Comparison of ENCODE assay signal across 12 cellular contexts in genomic region chr3:138890555-138891187, GRCh38. TPM values are rescaled to one million over a fixed set of nuclear protein-coding genes. Genes with fewer than 3 reads are reported as not detected.
DNase-seq lines count a peak whose midpoint lies in the region; ATAC-seq and TF ChIP-seq lines count a peak whose summit lies in the region.
"Had no signal": no experiment of that assay in that cellular context is flagged by ENCODE, and none has a peak within 500 bp of the region (broad histone marks: within the 10 kb centered on the region; RNA-seq: fewer than 3 reads in every experiment).

No MANE protein-coding gene starts in this region.

- peaks cover 2% of the 10 kb centered on the region for H3K4me1 Mint-ChIP-seq in activated CD8-positive, alpha-beta T cell treated with anti-CD3 and anti-CD28 coated beads for 36 hours (ENCODE audit: low read depth)
- H3K4me1 Mint-ChIP-seq in activated CD8-positive, alpha-beta T cell treated with anti-CD3 and anti-CD28 coated beads, Interleukin-2, amount 10 ng/mL, durations not matched to agents 7 days and 5 days (ENCODE audit: low read depth), result no peaks in the 10 kb centered on the region
- H3K4me1 Mint-ChIP-seq in stimulated activated naive CD8-positive, alpha-beta T cell treated with anti-CD3 and anti-CD28 coated beads, Interleukin-15, Interleukin-2, amounts not matched to agents 100 ng/mL and 50 ng/mL, for 24 hours (ENCODE audit: low read depth), result peaks cover 8% of the 10 kb centered on the region
- H3K4me1 Mint-ChIP-seq in activated naive CD4-positive, alpha-beta T cell treated with anti-CD3 and anti-CD28 coated beads for 36 hours (ENCODE audit: low read depth), result no peaks in the 10 kb centered on the region

- WGBS in sigmoid colon, 2 donors, result 72 to 88% methylated on average over 9 of the region's 9 CpGs

- no peaks in the 10 kb centered on the region for H3K9me3 ChIP-seq in sigmoid colon

- no peak overlapping the region for H3K4me3 ChIP-seq in sigmoid colon

- no peaks in the 10 kb centered on the region for H3K36me3 Mint-ChIP-seq in activated CD8-positive, alpha-beta T cell treated with anti-CD3 and anti-CD28 coated beads for 36 hours (ENCODE audit: low read depth)
- H3K36me3 Mint-ChIP-seq in activated CD8-positive, alpha-beta T cell treated with anti-CD3 and anti-CD28 coated beads, Interleukin-2, amount 10 ng/mL, durations not matched to agents 7 days and 5 days (ENCODE audit: low read depth), result no peaks in the 10 kb centered on the region
- no peaks in the 10 kb centered on the region for H3K36me3 Mint-ChIP-seq in stimulated activated naive CD8-positive, alpha-beta T cell treated with anti-CD3 and anti-CD28 coated beads, Interleukin-15, Interleukin-2, amounts not matched to agents 100 ng/mL and 50 ng/mL, for 24 hours (ENCODE audit: low read depth)
- H3K36me3 Mint-ChIP-seq in activated naive CD4-positive, alpha-beta T cell treated with anti-CD3 and anti-CD28 coated beads for 36 hours (ENCODE audit: low read depth), result no peaks in the 10 kb centered on the region
- H3K36me3 Mint-ChIP-seq: type B pancreatic cell had no signal

- CTCF ChIA-PET in activated CD8-positive, alpha-beta T cell treated with anti-CD3 and anti-CD28 coated beads for 36 hours (lab: Charles Lee), result interaction anchor here (1.3 kb wide), 1 partner anchor 25 kb away, joined by 3 read pairs; no protein-coding TSS in a partner anchor
- CTCF ChIA-PET in activated CD8-positive, alpha-beta T cell treated with anti-CD3 and anti-CD28 coated beads, Interleukin-2, amount 10 ng/mL, durations not matched to agents 7 days and 5 days (lab: Charles Lee), result interaction anchor here (3.0 kb wide), 1 partner anchor 25 kb away, joined by 9 read pairs; no protein-coding TSS in a partner anchor
- CTCF ChIA-PET in activated naive CD4-positive, alpha-beta T cell treated with anti-CD3 and anti-CD28 coated beads for 36 hours (lab: Charles Lee), result interaction anchor here (0.6 to 2.5 kb wide), 2 partner anchors 8 to 79 kb away, joined by 3 to 7 read pairs; no protein-coding TSS in a partner anchor

- POLR2A ChIA-PET in activated CD8-positive, alpha-beta T cell treated with anti-CD3 and anti-CD28 coated beads for 36 hours (lab: Charles Lee), result interaction anchor here (0.6 kb wide), 1 partner anchor 450 kb away, joined by 3 read pairs; no protein-coding TSS in a partner anchor
- POLR2A ChIA-PET in activated CD8-positive, alpha-beta T cell treated with anti-CD3 and anti-CD28 coated beads, Interleukin-2, amount 10 ng/mL, durations not matched to agents 7 days and 5 days (lab: Charles Lee), result no interaction called here

- peaks cover 3% of the 10 kb centered on the region for H3K27me3 Mint-ChIP-seq in activated CD8-positive, alpha-beta T cell treated with anti-CD3 and anti-CD28 coated beads for 36 hours
- H3K27me3 Mint-ChIP-seq in activated CD8-positive, alpha-beta T cell treated with anti-CD3 and anti-CD28 coated beads, Interleukin-2, amount 10 ng/mL, durations not matched to agents 7 days and 5 days (ENCODE audit: low read depth), result peaks cover 4% of the 10 kb centered on the region
- peaks cover 3% of the 10 kb centered on the region for H3K27me3 Mint-ChIP-seq in stimulated activated naive CD8-positive, alpha-beta T cell treated with anti-CD3 and anti-CD28 coated beads, Interleukin-15, Interleukin-2, amounts not matched to agents 100 ng/mL and 50 ng/mL, for 24 hours
- H3K27me3 Mint-ChIP-seq in activated naive CD4-positive, alpha-beta T cell treated with anti-CD3 and anti-CD28 coated beads for 36 hours (ENCODE audit: low read depth), result no peaks in the 10 kb centered on the region
- H3K27me3 Mint-ChIP-seq: type B pancreatic cell had no signal

- no peak overlapping the region for H3K27ac ChIP-seq in sigmoid colon

- no peak overlapping the region for H3K27ac Mint-ChIP-seq in activated CD8-positive, alpha-beta T cell treated with anti-CD3 and anti-CD28 coated beads for 36 hours
- no peak overlapping the region for H3K27ac Mint-ChIP-seq in activated CD8-positive, alpha-beta T cell treated with anti-CD3 and anti-CD28 coated beads, Interleukin-2, amount 10 ng/mL, durations not matched to agents 7 days and 5 days
- peak overlapping the region; percentile 47 for H3K27ac Mint-ChIP-seq in stimulated activated naive CD8-positive, alpha-beta T cell treated with anti-CD3 and anti-CD28 coated beads, Interleukin-15, Interleukin-2, amounts not matched to agents 100 ng/mL and 50 ng/mL, for 24 hours
- H3K27ac Mint-ChIP-seq in activated naive CD4-positive, alpha-beta T cell treated with anti-CD3 and anti-CD28 coated beads for 36 hours, result no peak overlapping the region
- H3K27ac Mint-ChIP-seq: type B pancreatic cell had no signal

- H3K4me3 Mint-ChIP-seq in activated CD8-positive, alpha-beta T cell treated with anti-CD3 and anti-CD28 coated beads for 36 hours, result no peak overlapping the region
- no peak overlapping the region for H3K4me3 Mint-ChIP-seq in activated CD8-positive, alpha-beta T cell treated with anti-CD3 and anti-CD28 coated beads, Interleukin-2, amount 10 ng/mL, durations not matched to agents 7 days and 5 days
- H3K4me3 Mint-ChIP-seq in stimulated activated naive CD8-positive, alpha-beta T cell treated with anti-CD3 and anti-CD28 coated beads, Interleukin-15, Interleukin-2, amounts not matched to agents 100 ng/mL and 50 ng/mL, for 24 hours, result peak overlapping the region; percentile 17
- H3K4me3 Mint-ChIP-seq in activated naive CD4-positive, alpha-beta T cell treated with anti-CD3 and anti-CD28 coated beads for 36 hours, result no peak overlapping the region
- H3K4me3 Mint-ChIP-seq: type B pancreatic cell had no signal

- no peaks in the 10 kb centered on the region for H3K9me3 Mint-ChIP-seq in activated CD8-positive, alpha-beta T cell treated with anti-CD3 and anti-CD28 coated beads for 36 hours
- no peaks in the 10 kb centered on the region for H3K9me3 Mint-ChIP-seq in activated CD8-positive, alpha-beta T cell treated with anti-CD3 and anti-CD28 coated beads, Interleukin-2, amount 10 ng/mL, durations not matched to agents 7 days and 5 days (ENCODE audit: insufficient read depth)
- no peaks in the 10 kb centered on the region for H3K9me3 Mint-ChIP-seq in stimulated activated naive CD8-positive, alpha-beta T cell treated with anti-CD3 and anti-CD28 coated beads, Interleukin-15, Interleukin-2, amounts not matched to agents 100 ng/mL and 50 ng/mL, for 24 hours
- H3K9me3 Mint-ChIP-seq in activated naive CD4-positive, alpha-beta T cell treated with anti-CD3 and anti-CD28 coated beads for 36 hours, result no peaks in the 10 kb centered on the region
- H3K9me3 Mint-ChIP-seq: type B pancreatic cell had no signal

- no peaks in the 10 kb centered on the region for H3K4me1 ChIP-seq in sigmoid colon

- TF ChIP-seq EP300 in sigmoid colon (IDR thresholded peaks at IDR 0.05), result no peak

- no peak for TF ChIP-seq CTCF in activated CD8-positive, alpha-beta T cell treated with anti-CD3 and anti-CD28 coated beads for 36 hours (IDR thresholded peaks at IDR 0.05)
- no peak for TF ChIP-seq CTCF in sigmoid colon (IDR thresholded peaks at IDR 0.05)

- no peak for TF ChIP-seq POLR2A in sigmoid colon (IDR thresholded peaks at IDR 0.05)

- ATAC-seq in activated CD8-positive, alpha-beta T cell treated with anti-CD3 and anti-CD28 coated beads for 36 hours, result no peak
- ATAC-seq in activated CD8-positive, alpha-beta T cell treated with anti-CD3 and anti-CD28 coated beads, Interleukin-2, amount 10 ng/mL, durations not matched to agents 7 days and 5 days, result no peak
- peak; percentile 78 for ATAC-seq in HG03159 (IDR thresholded peaks at IDR 0.05; ENCODE audit: unreplicated experiment)

- DNase-seq in activated CD8-positive, alpha-beta T cell treated with anti-CD3 and anti-CD28 coated beads for 36 hours, result peak; percentile 13
- no peak for DNase-seq in activated CD8-positive, alpha-beta T cell treated with anti-CD3 and anti-CD28 coated beads, Interleukin-2, amount 10 ng/mL, durations not matched to agents 7 days and 5 days
- DNase-seq in SKM-1 (lab: John Stamatoyannopoulos, UW; ENCODE audit: unreplicated experiment) (peak; percentile 96), sigmoid colon (no peak), NCI-H345 treated with DMSO at 0.1 percent for 48 hours (lab: John Stamatoyannopoulos, UW; ENCODE audit: unreplicated experiment) (no peak)
- DNase-seq in activated naive CD4-positive, alpha-beta T cell treated with anti-CD3 and anti-CD28 coated beads for 36 hours, result no peak
- DNase-seq: activated effector memory CD4-positive, alpha-beta T cell treated with anti-CD3 and anti-CD28 coated beads, Interleukin-2, amount 50 U/mL, for 16 hours; left cardiac atrium; Right ventricle myocardium superior had no signal

- H3K27me3 ChIP-seq in sigmoid colon, result no peaks in the 10 kb centered on the region

- intact Hi-C loops in activated CD8-positive, alpha-beta T cell treated with anti-CD3 and anti-CD28 coated beads for 36 hours (cut with micrococcal nuclease), result no loop called here
- intact Hi-C loops in sigmoid colon (cut with DNase I), result no loop called here
- intact Hi-C loops in activated naive CD4-positive, alpha-beta T cell treated with anti-CD3 and anti-CD28 coated beads for 36 hours (cut with micrococcal nuclease), result no loop called here

- no peaks in the 10 kb centered on the region for H3K36me3 ChIP-seq in sigmoid colon

RNA-seq across cellular contexts. Expression of gene PIK3CB, which starts 55.9 kb away (rescaled TPM):
- 10 to 100 TPM; 12.4 to 13.4 TPM for total RNA-seq in activated CD8-positive, alpha-beta T cell treated with anti-CD3 and anti-CD28 coated beads for 36 hours
- total RNA-seq in activated CD8-positive, alpha-beta T cell treated with anti-CD3 and anti-CD28 coated beads, Interleukin-2, amount 10 ng/mL, durations not matched to agents 7 days and 5 days, result 1 to 10 TPM; 3.6 to 4.1 TPM
- total RNA-seq in sigmoid colon, result 10 to 100 TPM; 17.4 to 29.5 (median 22.2) TPM
- polyA plus RNA-seq in sigmoid colon, result 10 to 100 TPM; 18.6 to 28.9 (median 22.0) TPM
- 10 to 100 TPM; 19.2 to 20.6 TPM for total RNA-seq in activated naive CD4-positive, alpha-beta T cell treated with anti-CD3 and anti-CD28 coated beads for 36 hours

RNA-seq across cellular contexts. Expression of gene FOXL2, which starts 56.3 kb away (rescaled TPM):
- total RNA-seq in activated CD8-positive, alpha-beta T cell treated with anti-CD3 and anti-CD28 coated beads for 36 hours, result not detected
- total RNA-seq in activated CD8-positive, alpha-beta T cell treated with anti-CD3 and anti-CD28 coated beads, Interleukin-2, amount 10 ng/mL, durations not matched to agents 7 days and 5 days, result not detected
- not detected for total RNA-seq in sigmoid colon
- polyA plus RNA-seq in sigmoid colon, result not detected
- total RNA-seq in activated naive CD4-positive, alpha-beta T cell treated with anti-CD3 and anti-CD28 coated beads for 36 hours, result not detected
- total RNA-seq: left cardiac atrium, Right ventricle myocardium superior had no signal

RNA-seq across cellular contexts. Expression of gene FOXL2NB, which starts 56.3 kb away (rescaled TPM):
- total RNA-seq in activated CD8-positive, alpha-beta T cell treated with anti-CD3 and anti-CD28 coated beads for 36 hours, result not detected
- total RNA-seq in activated CD8-positive, alpha-beta T cell treated with anti-CD3 and anti-CD28 coated beads, Interleukin-2, amount 10 ng/mL, durations not matched to agents 7 days and 5 days, result not detected
- total RNA-seq in sigmoid colon, result not detected
- under 1 TPM in 1 of 3 donors, not detected in 2; under 0.01 TPM for polyA plus RNA-seq in sigmoid colon
- total RNA-seq in activated naive CD4-positive, alpha-beta T cell treated with anti-CD3 and anti-CD28 coated beads for 36 hours, result not detected
- total RNA-seq: left cardiac atrium, Right ventricle myocardium superior had no signal

Comparison
In these comparisons a context has a peak if more than half of its experiments do, and no peak if none do; other contexts are left out.
1. DNase-seq: peak in activated CD8-positive, alpha-beta T cell treated with anti-CD3 and anti-CD28 coated beads for 36 hours (single experiment) and SKM-1 (single experiment); none in activated CD8-positive, alpha-beta T cell treated with anti-CD3 and anti-CD28 coated beads, Interleukin-2, amount 10 ng/mL, durations not matched to agents 7 days and 5 days (single experiment), sigmoid colon (single experiment), NCI-H345 treated with DMSO at 0.1 percent for 48 hours (single experiment) and activated naive CD4-positive, alpha-beta T cell treated with anti-CD3 and anti-CD28 coated beads for 36 hours (single experiment).